Comparison of ENCODE assay signal across 28 cellular contexts in the genomic region with DNA sequence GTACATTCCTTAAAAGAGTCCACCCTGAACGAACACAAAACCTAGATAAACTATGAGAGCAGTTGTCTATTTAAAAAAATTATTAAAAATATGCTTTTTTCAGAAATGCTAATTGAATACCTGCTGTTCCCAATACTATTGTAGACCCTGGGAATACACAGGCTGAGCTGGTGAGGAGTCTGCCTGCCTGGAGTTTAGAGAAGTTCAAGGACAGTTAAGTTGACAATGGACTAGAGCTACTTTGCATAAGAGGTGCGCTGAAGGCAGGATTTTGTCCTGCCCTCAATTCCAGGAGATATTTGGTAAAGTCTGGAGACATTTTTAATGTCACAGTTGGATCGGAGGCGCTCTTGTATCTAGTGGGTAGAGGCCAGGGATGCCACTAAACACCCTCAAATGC.
DNase-seq lines count a peak whose midpoint lies in the region; ATAC-seq and TF ChIP-seq lines count a peak whose summit lies in the region.
"Had no signal": no experiment of that assay in that cellular context is flagged by ENCODE, and none has a peak within 500 bp of the region (broad histone marks: within the 10 kb centered on the region; RNA-seq: fewer than 3 reads in every experiment).

No MANE protein-coding gene starts in this region.

- no peak overlapping the region for H3K9ac ChIP-seq in neural progenitor cell
- H3K9ac ChIP-seq: KMS-11 had no signal

- no peaks in the 10 kb centered on the region for H3K27me3 Mint-ChIP-seq in brain
- no peaks in the 10 kb centered on the region for H3K27me3 Mint-ChIP-seq in neural progenitor cell (ENCODE audit: insufficient read depth, low read depth)
- H3K27me3 Mint-ChIP-seq in activated CD4-positive, alpha-beta T cell treated with anti-CD3 and anti-CD28 coated beads, Interleukin-2, amount 10 ng/mL, durations not matched to agents 7 days and 5 days, result peaks cover 14% of the 10 kb centered on the region

- peak overlapping the region; percentile 75 to 97 (median 90) for H3K27ac Mint-ChIP-seq in brain
- H3K27ac Mint-ChIP-seq in neural progenitor cell, result peak overlapping the region; percentile 55
- no peak overlapping the region for H3K27ac Mint-ChIP-seq in activated CD4-positive, alpha-beta T cell treated with anti-CD3 and anti-CD28 coated beads, Interleukin-2, amount 10 ng/mL, durations not matched to agents 7 days and 5 days
- H3K27ac Mint-ChIP-seq: activated CD8-positive, alpha-beta T cell treated with anti-CD3 and anti-CD28 coated beads, Interleukin-2, amount 10 ng/mL, durations not matched to agents 7 days and 5 days; activated naive CD4-positive, alpha-beta T cell treated with anti-CD3 and anti-CD28 coated beads for 36 hours; CD8-positive, alpha-beta T cell; H9 had no signal

- H3K9me3 ChIP-seq in neural progenitor cell (ENCODE audit: low read depth) (no peaks in the 10 kb centered on the region), stomach (no peaks in the 10 kb centered on the region)
- H3K9me3 ChIP-seq: BE2C, body of pancreas, MG63, prostate gland had no signal

- ATAC-seq in left lobe of liver, result peak; percentile 78
- ATAC-seq in HG02852 (IDR thresholded peaks at IDR 0.05; ENCODE audit: unreplicated experiment), result no peak
- ATAC-seq: activated CD8-positive, alpha-beta T cell treated with anti-CD3 and anti-CD28 coated beads, Interleukin-2, amount 10 ng/mL, durations not matched to agents 7 days and 5 days; CD8-positive, alpha-beta T cell had no signal

- no peaks in the 10 kb centered on the region for H3K79me2 ChIP-seq in neural progenitor cell (ENCODE audit: low read depth)

- intact Hi-C loops in stomach (cut with DNase I; ENCODE audit: low total_unique reads), result no loop called here

- no peaks in the 10 kb centered on the region for H4K20me1 ChIP-seq in neural progenitor cell (ENCODE audit: low read depth)

- H3K4me1 ChIP-seq in neural progenitor cell (peaks cover 39% of the 10 kb centered on the region), stomach (peaks cover 4 to 78% (median 54%) of the 10 kb centered on the region in 4 donors)

- H2AFZ ChIP-seq in neural progenitor cell (replicated peaks), result no peak overlapping the region
- H2AFZ ChIP-seq: PC-9 had no signal

- 80 to 92% (median 89%) methylated on average over 4 of the region's 4 CpGs for WGBS in stomach, 5 donors

- H3K4me2 ChIP-seq in neural progenitor cell, result no peak overlapping the region
- H3K4me2 ChIP-seq: KMS-11, PC-9 had no signal

- H3K36me3 ChIP-seq in neural progenitor cell, result no peaks in the 10 kb centered on the region
- H3K36me3 ChIP-seq in stomach, result no peaks in the 10 kb centered on the region
- H3K36me3 ChIP-seq: BE2C, MG63, prostate gland had no signal

- DNase-seq in left lobe of liver (ENCODE audit: low spot score) (no peak), neural progenitor cell (ENCODE audit: low spot score) (no peak), stomach (no peak), RPMI8226 (no peak), foreskin fibroblast (no peak)
- DNase-seq in activated CD4-positive, alpha-beta T cell treated with anti-CD3 and anti-CD28 coated beads, Interleukin-2, amount 10 ng/mL, durations not matched to agents 7 days and 5 days, result no peak
- DNase-seq: activated CD8-positive, alpha-beta T cell treated with anti-CD3 and anti-CD28 coated beads, Interleukin-2, amount 10 ng/mL, durations not matched to agents 7 days and 5 days; activated naive CD4-positive, alpha-beta T cell treated with anti-CD3 and anti-CD28 coated beads for 36 hours; BE2C; body of pancreas; CD8-positive, alpha-beta T cell; cerebellar nuclear complex; H9; hypothalamus; MG63; NCI-H1105; NCI-H187; NCI-H526 treated with DMSO at 0.1 percent for 48 hours; nucleus accumbens; PC-9; stimulated activated naive CD4-positive, alpha-beta T cell treated with Interleukin-2 at 50 U/mL for 16 hours; T-helper 2 cell had no signal

- no peak for TF ChIP-seq POLR2A in stomach (IDR thresholded peaks at IDR 0.05)

- POLR2A ChIA-PET in activated CD4-positive, alpha-beta T cell treated with anti-CD3 and anti-CD28 coated beads, Interleukin-2, amount 10 ng/mL, durations not matched to agents 7 days and 5 days (lab: Charles Lee), result no interaction called here

- no peaks in the 10 kb centered on the region for H3K27me3 ChIP-seq in neural progenitor cell
- H3K27me3 ChIP-seq in stomach, result no peaks in the 10 kb centered on the region
- H3K27me3 ChIP-seq: BE2C, body of pancreas, MG63 had no signal

- H3K9me3 Mint-ChIP-seq in brain (no peaks in the 10 kb centered on the region), neural progenitor cell (no peaks in the 10 kb centered on the region)
- no peaks in the 10 kb centered on the region for H3K9me3 Mint-ChIP-seq in activated CD4-positive, alpha-beta T cell treated with anti-CD3 and anti-CD28 coated beads, Interleukin-2, amount 10 ng/mL, durations not matched to agents 7 days and 5 days
- H3K9me3 Mint-ChIP-seq: activated naive CD4-positive, alpha-beta T cell treated with anti-CD3 and anti-CD28 coated beads for 36 hours; CD8-positive, alpha-beta T cell; H9 had no signal

- H3K4me1 Mint-ChIP-seq in brain, result peaks cover 92% of the 10 kb centered on the region
- H3K4me1 Mint-ChIP-seq in neural progenitor cell, result peaks cover 80% of the 10 kb centered on the region
- H3K4me1 Mint-ChIP-seq in activated CD4-positive, alpha-beta T cell treated with anti-CD3 and anti-CD28 coated beads, Interleukin-2, amount 10 ng/mL, durations not matched to agents 7 days and 5 days, result peaks cover 6% of the 10 kb centered on the region

- no peak overlapping the region for H3K27ac ChIP-seq in neural progenitor cell
- H3K27ac ChIP-seq in stomach, result peak overlapping the region in 4 of 5 donors; percentile 52 to 80 (median 66)
- H3K27ac ChIP-seq: HL-60, KMS-11, PC-9 had no signal

- H3K4me3 Mint-ChIP-seq in brain, result peak overlapping the region in 1 of 5 experiments; percentile 21
- H3K4me3 Mint-ChIP-seq in neural progenitor cell, result no peak overlapping the region
- no peak overlapping the region for H3K4me3 Mint-ChIP-seq in activated CD4-positive, alpha-beta T cell treated with anti-CD3 and anti-CD28 coated beads, Interleukin-2, amount 10 ng/mL, durations not matched to agents 7 days and 5 days
- H3K4me3 Mint-ChIP-seq: activated CD8-positive, alpha-beta T cell treated with anti-CD3 and anti-CD28 coated beads, Interleukin-2, amount 10 ng/mL, durations not matched to agents 7 days and 5 days; activated naive CD4-positive, alpha-beta T cell treated with anti-CD3 and anti-CD28 coated beads for 36 hours; CD8-positive, alpha-beta T cell; H9 had no signal

- no peak for TF ChIP-seq CTCF in brain (conservative IDR thresholded peaks at IDR 0.05)
- TF ChIP-seq CTCF in neural progenitor cell (IDR thresholded peaks at IDR 0.05), result no peak
- TF ChIP-seq CTCF in stomach (IDR thresholded peaks at IDR 0.05), result no peak
- no peak for TF ChIP-seq CTCF in foreskin fibroblast (IDR thresholded peaks at IDR 0.05; ENCODE audit: low read depth, low read length)

- H3K4me3 ChIP-seq in neural progenitor cell, result no peak overlapping the region
- no peak overlapping the region for H3K4me3 ChIP-seq in stomach
- H3K4me3 ChIP-seq in foreskin fibroblast (ENCODE audit: low read depth in 1 of 2, low read length in 2 of 2), result no peak overlapping the region
- H3K4me3 ChIP-seq: body of pancreas, MG63, PC-9, prostate gland, skin epidermis had no signal

- no peaks in the 10 kb centered on the region for H3F3A ChIP-seq in neural progenitor cell (ENCODE audit: low read depth)

- TF ChIP-seq EP300 in stomach (IDR thresholded peaks at IDR 0.05), result no peak

- CTCF ChIA-PET in activated CD4-positive, alpha-beta T cell treated with anti-CD3 and anti-CD28 coated beads, Interleukin-2, amount 10 ng/mL, durations not matched to agents 7 days and 5 days (lab: Charles Lee), result no interaction called here

- H3K36me3 Mint-ChIP-seq in brain (peaks cover 17% of the 10 kb centered on the region), neural progenitor cell (peaks cover 11% of the 10 kb centered on the region)
- no peaks in the 10 kb centered on the region for H3K36me3 Mint-ChIP-seq in activated CD4-positive, alpha-beta T cell treated with anti-CD3 and anti-CD28 coated beads, Interleukin-2, amount 10 ng/mL, durations not matched to agents 7 days and 5 days (ENCODE audit: low read depth)
- H3K36me3 Mint-ChIP-seq: CD8-positive, alpha-beta T cell had no signal
